Comparison of ENCODE assay signal across 9 cellular contexts in the genomic region with DNA sequence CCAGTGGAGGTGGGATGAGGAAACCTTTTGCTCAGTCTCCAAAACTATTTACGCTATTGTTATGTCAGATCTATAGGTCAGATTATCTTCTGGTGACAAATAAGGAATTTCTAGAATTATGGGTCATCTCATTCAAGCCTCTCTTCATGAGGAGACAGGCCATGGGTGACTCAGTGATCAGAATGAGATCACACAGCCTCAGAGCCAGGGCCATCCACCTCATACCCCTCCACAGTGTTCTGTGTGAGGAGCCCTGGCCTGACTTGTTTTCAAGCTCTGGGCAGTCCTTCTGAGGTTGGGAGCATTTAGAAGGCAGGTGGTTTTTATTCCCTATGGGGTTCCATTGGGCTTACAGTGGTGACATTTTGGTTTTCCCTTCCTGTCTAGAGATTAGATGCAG. TPM values are rescaled to one million over a fixed set of nuclear protein-coding genes. Genes with fewer than 3 reads are reported as not detected.
DNase-seq lines count a peak whose midpoint lies in the region; ATAC-seq lines count a peak whose summit lies in the region.
"Had no signal": no experiment of that assay in that cellular context is flagged by ENCODE, and none has a peak within 500 bp of the region (broad histone marks: within the 10 kb centered on the region; RNA-seq: fewer than 3 reads in every experiment).

No MANE protein-coding gene starts in this region.

- peak in 1 of 2 donors; percentile 23 for ATAC-seq in stimulated activated naive B cell treated with anti-CD40 and anti-IgM and Interleukin-4, amounts not matched to agents 10 μg/mL and 1 μg/mL and 100 μg/mL, for 72 hours (replicated peaks)

- H3K9me3 Mint-ChIP-seq in activated CD4-positive, alpha-beta memory T cell treated with anti-CD3 and anti-CD28 coated beads for 36 hours, result peaks cover 7% of the 10 kb centered on the region
- peaks cover 0 to 3% of the 10 kb centered on the region in 2 donors for H3K9me3 Mint-ChIP-seq in stimulated activated naive B cell treated with anti-CD40 and anti-IgM and Interleukin-4, amounts not matched to agents 10 μg/mL and 1 μg/mL and 100 μg/mL, for 72 hours
- H3K9me3 Mint-ChIP-seq: central memory CD8-positive, alpha-beta T cell had no signal

- no peaks in the 10 kb centered on the region for H3K27me3 Mint-ChIP-seq in activated CD4-positive, alpha-beta memory T cell treated with anti-CD3 and anti-CD28 coated beads for 36 hours
- no peaks in the 10 kb centered on the region for H3K27me3 Mint-ChIP-seq in stimulated activated naive B cell treated with anti-CD40 and anti-IgM and Interleukin-4, amounts not matched to agents 10 μg/mL and 1 μg/mL and 100 μg/mL, for 72 hours
- H3K27me3 Mint-ChIP-seq: central memory CD8-positive, alpha-beta T cell had no signal

- intact Hi-C loops in activated CD4-positive, alpha-beta memory T cell treated with anti-CD3 and anti-CD28 coated beads for 36 hours (cut with micrococcal nuclease), result no loop called here

- CTCF ChIA-PET in activated CD4-positive, alpha-beta memory T cell treated with anti-CD3 and anti-CD28 coated beads for 36 hours (lab: Charles Lee), result no interaction called here

- peak overlapping the region; percentile 26 for H3K27ac Mint-ChIP-seq in activated CD4-positive, alpha-beta memory T cell treated with anti-CD3 and anti-CD28 coated beads for 36 hours
- peak overlapping the region; percentile 65 for H3K27ac Mint-ChIP-seq in stimulated activated naive B cell treated with anti-CD40 and anti-IgM and Interleukin-4, amounts not matched to agents 10 μg/mL and 1 μg/mL and 100 μg/mL, for 72 hours

- H3K4me1 Mint-ChIP-seq in activated CD4-positive, alpha-beta memory T cell treated with anti-CD3 and anti-CD28 coated beads for 36 hours (ENCODE audit: low read depth), result peaks cover 69% of the 10 kb centered on the region
- H3K4me1 Mint-ChIP-seq in stimulated activated naive B cell treated with anti-CD40 and anti-IgM and Interleukin-4, amounts not matched to agents 10 μg/mL and 1 μg/mL and 100 μg/mL, for 72 hours, result peaks cover 58 to 83% of the 10 kb centered on the region in 2 donors

- DNase-seq in HK-2 (ENCODE audit: unreplicated experiment), result peak; percentile 31
- peak; percentile 53 for DNase-seq in activated CD4-positive, alpha-beta memory T cell treated with anti-CD3 and anti-CD28 coated beads for 36 hours
- DNase-seq in glomerular visceral epithelial cell (ENCODE audit: extremely low spot score), result peak; percentile 56
- no peak for DNase-seq in stimulated activated naive B cell treated with anti-CD40 and anti-IgM and Interleukin-4, amounts not matched to agents 10 μg/mL and 1 μg/mL and 100 μg/mL, for 72 hours
- DNase-seq in GM19240 (ENCODE audit: insufficient read length, low spot score), result no peak
- DNase-seq in HUDEP-2 (lab: John Stamatoyannopoulos, UW; ENCODE audit: unreplicated experiment in 76 of 76), result no peak
- no peak for DNase-seq in DMS 273 (lab: John Stamatoyannopoulos, UW; ENCODE audit: unreplicated experiment)
- DNase-seq: kidney had no signal

- POLR2A ChIA-PET in activated CD4-positive, alpha-beta memory T cell treated with anti-CD3 and anti-CD28 coated beads for 36 hours (lab: Charles Lee), result no interaction called here

- H3K36me3 Mint-ChIP-seq in activated CD4-positive, alpha-beta memory T cell treated with anti-CD3 and anti-CD28 coated beads for 36 hours, result peaks cover 25% of the 10 kb centered on the region
- H3K36me3 Mint-ChIP-seq in stimulated activated naive B cell treated with anti-CD40 and anti-IgM and Interleukin-4, amounts not matched to agents 10 μg/mL and 1 μg/mL and 100 μg/mL, for 72 hours, result peaks cover 19 to 32% of the 10 kb centered on the region in 2 donors

- H3K4me3 Mint-ChIP-seq in activated CD4-positive, alpha-beta memory T cell treated with anti-CD3 and anti-CD28 coated beads for 36 hours, result no peak overlapping the region
- no peak overlapping the region for H3K4me3 Mint-ChIP-seq in stimulated activated naive B cell treated with anti-CD40 and anti-IgM and Interleukin-4, amounts not matched to agents 10 μg/mL and 1 μg/mL and 100 μg/mL, for 72 hours
- H3K4me3 Mint-ChIP-seq: central memory CD8-positive, alpha-beta T cell had no signal

RNA-seq across cellular contexts. Expression of a gene that starts 26.5 kb away (rescaled TPM):
- 1 to 10 TPM; 7.6 to 9.4 TPM for total RNA-seq in activated CD4-positive, alpha-beta memory T cell treated with anti-CD3 and anti-CD28 coated beads for 36 hours

Comparison
In these comparisons a context has a peak if more than half of its experiments do, and no peak if none do; other contexts are left out.
1. DNase-seq: peak in HK-2 (single experiment), activated CD4-positive, alpha-beta memory T cell treated with anti-CD3 and anti-CD28 coated beads for 36 hours (single experiment) and glomerular visceral epithelial cell (single experiment); none in stimulated activated naive B cell treated with anti-CD40 and anti-IgM and Interleukin-4, amounts not matched to agents 10 μg/mL and 1 μg/mL and 100 μg/mL, for 72 hours (single experiment), GM19240 (single experiment), HUDEP-2 (0 of 76) and DMS 273 (single experiment).